1 cellular context compared by ENCODE assay signal in the genomic region with DNA sequence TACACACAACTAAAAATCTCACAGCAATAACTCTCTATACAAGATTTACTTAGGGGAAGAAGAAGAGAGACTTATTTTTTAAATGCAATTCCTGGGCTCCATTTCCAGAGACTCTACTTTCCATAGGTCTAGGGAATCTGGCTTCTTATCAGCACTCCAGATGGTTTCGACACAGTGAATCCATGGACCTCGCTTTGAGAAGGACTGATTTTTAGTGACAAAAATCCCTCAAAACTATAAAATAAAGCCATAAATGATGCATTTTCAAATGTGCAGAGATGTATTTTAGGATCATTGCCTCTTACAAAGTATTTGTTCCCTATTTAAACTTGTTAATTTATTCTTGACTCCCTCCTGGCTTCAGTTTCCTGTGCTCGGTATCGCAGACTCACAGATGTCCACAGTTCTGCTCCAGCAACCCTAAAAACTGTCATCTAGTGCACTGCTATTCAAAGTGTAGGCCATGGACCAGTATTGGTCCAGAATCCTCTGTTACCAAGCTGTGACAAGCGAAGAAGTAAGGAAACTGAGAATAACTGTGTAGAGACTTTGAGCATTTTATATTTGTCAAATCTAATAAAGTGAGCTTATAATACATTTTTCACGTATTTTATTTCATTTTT.
TF ChIP-seq lines count a peak whose summit lies in the region.

No MANE protein-coding gene starts in this region.

TF ChIP-seq in IMR-90, 13 proteins besides CTCF, POLR2A, EP300 and RAD21 (continued from another document):
- TF ChIP-seq, protein P1, sequence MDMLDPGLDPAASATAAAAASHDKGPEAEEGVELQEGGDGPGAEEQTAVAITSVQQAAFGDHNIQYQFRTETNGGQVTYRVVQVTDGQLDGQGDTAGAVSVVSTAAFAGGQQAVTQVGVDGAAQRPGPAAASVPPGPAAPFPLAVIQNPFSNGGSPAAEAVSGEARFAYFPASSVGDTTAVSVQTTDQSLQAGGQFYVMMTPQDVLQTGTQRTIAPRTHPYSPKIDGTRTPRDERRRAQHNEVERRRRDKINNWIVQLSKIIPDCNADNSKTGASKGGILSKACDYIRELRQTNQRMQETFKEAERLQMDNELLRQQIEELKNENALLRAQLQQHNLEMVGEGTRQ (IDR thresholded peaks at IDR 0.05; ENCODE audit: low read depth, low read length) = no peak
- TF ChIP-seq FOS (IDR thresholded peaks at IDR 0.05; ENCODE audit: low read depth, low read length) (no peak), RCOR1 (IDR thresholded peaks at IDR 0.05; ENCODE audit: insufficient replicate concordance, low read length) (no peak), BHLHE40 (IDR thresholded peaks at IDR 0.05; ENCODE audit: low read depth, low read length) (no peak), CEBPB (IDR thresholded peaks at IDR 0.05; ENCODE audit: low read depth, low read length) (no peak)
- TF ChIP-seq, protein P2, sequence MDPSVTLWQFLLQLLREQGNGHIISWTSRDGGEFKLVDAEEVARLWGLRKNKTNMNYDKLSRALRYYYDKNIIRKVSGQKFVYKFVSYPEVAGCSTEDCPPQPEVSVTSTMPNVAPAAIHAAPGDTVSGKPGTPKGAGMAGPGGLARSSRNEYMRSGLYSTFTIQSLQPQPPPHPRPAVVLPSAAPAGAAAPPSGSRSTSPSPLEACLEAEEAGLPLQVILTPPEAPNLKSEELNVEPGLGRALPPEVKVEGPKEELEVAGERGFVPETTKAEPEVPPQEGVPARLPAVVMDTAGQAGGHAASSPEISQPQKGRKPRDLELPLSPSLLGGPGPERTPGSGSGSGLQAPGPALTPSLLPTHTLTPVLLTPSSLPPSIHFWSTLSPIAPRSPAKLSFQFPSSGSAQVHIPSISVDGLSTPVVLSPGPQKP (IDR thresholded peaks at IDR 0.05; ENCODE audit: borderline replicate concordance, low read depth, low read length) = no peak
